ENCODE assay signal across 28 cellular contexts in the genomic region with DNA sequence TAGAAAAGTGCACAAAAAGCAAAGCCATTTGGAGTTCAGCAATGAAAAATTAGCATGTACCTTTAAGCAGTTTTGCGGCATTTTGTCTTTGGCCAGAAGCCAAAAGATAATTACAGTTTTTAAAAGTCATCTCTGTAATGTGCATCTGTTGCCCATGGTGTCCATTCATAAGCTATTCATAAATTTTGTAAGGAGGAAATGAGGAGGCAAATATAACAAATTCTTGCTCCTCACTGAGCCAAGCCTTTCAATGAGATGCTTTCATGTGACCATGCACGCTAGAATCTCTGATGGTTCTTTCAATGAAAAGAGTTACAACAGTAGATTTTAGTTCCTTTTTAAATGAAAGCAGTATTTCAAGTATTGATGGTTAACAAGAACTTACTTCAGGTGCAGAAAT.
DNase-seq lines count a peak whose midpoint lies in the region; ATAC-seq and TF ChIP-seq lines count a peak whose summit lies in the region.
"Had no signal": no experiment of that assay in that cellular context is flagged by ENCODE, and none has a peak within 500 bp of the region (broad histone marks: within the 10 kb centered on the region; RNA-seq: fewer than 3 reads in every experiment).

No MANE protein-coding gene starts in this region.

- H3K9me3 ChIP-seq in WERI-Rb-1 (ENCODE audit: severe bottlenecking): no peaks in the 10 kb centered on the region
- H3K9me3 ChIP-seq: BE2C, right lobe of liver, testis had no signal

- no peak for ATAC-seq in GM18907 (IDR thresholded peaks at IDR 0.05; ENCODE audit: unreplicated experiment)
- ATAC-seq: CD8-positive, alpha-beta T cell; left cardiac atrium; naive thymus-derived CD8-positive, alpha-beta T cell; Panc1; right lobe of liver had no signal

- no peak overlapping the region for H3K4me3 ChIP-seq in fibroblast of mammary gland (ENCODE audit: control insufficient read depth, low read depth, low read length)
- no peak overlapping the region for H3K4me3 ChIP-seq in WERI-Rb-1 (ENCODE audit: low read depth, low read length)
- H3K4me3 ChIP-seq: lung, right lobe of liver, testis had no signal

- no peaks in the 10 kb centered on the region for H3K27me3 ChIP-seq in WERI-Rb-1 (ENCODE audit: insufficient read depth, low read depth, severe bottlenecking)
- H3K27me3 ChIP-seq: BE2C, right lobe of liver, testis had no signal

- H3K36me3 ChIP-seq in WERI-Rb-1: no peaks in the 10 kb centered on the region
- H3K36me3 ChIP-seq: BE2C, right lobe of liver had no signal

- peak overlapping the region; percentile 25; the same call in 1 of the 2 replicates for H3K27ac ChIP-seq in 22Rv1
- H3K27ac ChIP-seq in WERI-Rb-1: no peak overlapping the region
- H3K27ac ChIP-seq: right lobe of liver, testis had no signal

- DNase-seq in NCI-H1417 (lab: John Stamatoyannopoulos, UW) (peak; percentile 1 to 92 (median 40)), NCI-H2227 treated with DMSO at 0.1 percent for 48 hours (lab: John Stamatoyannopoulos, UW) (peak; percentile 37), fibroblast of mammary gland (ENCODE audit: low read depth) (peak; percentile 9), T-helper 9 cell (no peak), WERI-Rb-1 (no peak)
- DNase-seq: ACHN; activated CD4-positive, alpha-beta memory T cell treated with anti-CD3 and anti-CD28 coated beads, Interleukin-2, amount 10 ng/mL, durations not matched to agents 7 days and 5 days; activated CD8-positive, alpha-beta memory T cell treated with anti-CD3 and anti-CD28 coated beads, Interleukin-2, amount 50 U/mL, for 4 hours; activated naive CD4-positive, alpha-beta T cell; BE2C; CD8-positive, alpha-beta T cell; dermis blood vessel endothelial cell; DMS79; endodermal cell; HCEC 1CT; hypothalamus; left cardiac atrium; naive thymus-derived CD8-positive, alpha-beta T cell; NCI-H2029; NCI-H510A; right lobe of liver; SHP77; stimulated activated CD8-positive, alpha-beta memory T cell treated with anti-CD3 and anti-CD28 coated beads, Interleukin-4, amount 100 ng/mL, for 48 hours; testis had no signal

- TF ChIP-seq CTCF in 22Rv1 (IDR thresholded peaks at IDR 0.05) (no peak), fibroblast of mammary gland (conservative IDR thresholded peaks at IDR 0.05; ENCODE audit: control insufficient read depth, insufficient read depth, low read depth, low read length) (no peak), WERI-Rb-1 (IDR thresholded peaks at IDR 0.05; ENCODE audit: low read depth, low read length) (no peak)

Comparison
In these comparisons a context has a peak if more than half of its experiments do, and no peak if none do; other contexts are left out.
1. DNase-seq: peak in NCI-H1417 (3 of 3), NCI-H2227 treated with DMSO at 0.1 percent for 48 hours (single experiment) and fibroblast of mammary gland (single experiment); none in T-helper 9 cell (single experiment) and WERI-Rb-1 (single experiment).